Comparison of ENCODE assay signal across 12 cellular contexts in genomic region chr11:69321877-69322350, GRCh38. TPM values are rescaled to one million over a fixed set of nuclear protein-coding genes. Genes with fewer than 3 reads are reported as not detected.
DNase-seq lines count a peak whose midpoint lies in the region; ATAC-seq and TF ChIP-seq lines count a peak whose summit lies in the region.
"Had no signal": no experiment of that assay in that cellular context is flagged by ENCODE, and none has a peak within 500 bp of the region (broad histone marks: within the 10 kb centered on the region; RNA-seq: fewer than 3 reads in every experiment).

No MANE protein-coding gene starts in this region.

- H3K9ac ChIP-seq in SK-N-SH (peak overlapping the region; percentile 84), fibroblast of lung (ENCODE audit: insufficient read depth, low read length) (peak overlapping the region; percentile 52)
- H3K9ac ChIP-seq: BLaER1 had no signal

- peak overlapping the region in 1 of 2 experiments; percentile 99; a peak in 2 of 4 replicates for H3K27ac ChIP-seq in SK-N-SH (ENCODE audit: low read depth in 2 of 2, low read length in 1 of 2)
- H3K27ac ChIP-seq in fibroblast of lung (ENCODE audit: insufficient read depth, low read length) = peak overlapping the region; percentile 99
- H3K27ac ChIP-seq: BLaER1, hepatocyte had no signal

- ATAC-seq in activated CD4-positive, CD25-positive, alpha-beta regulatory T cell treated with anti-CD3 and anti-CD28 coated beads, Interleukin-2, amount 50 U/mL, for 24 hours = no peak

- peaks cover 36% of the 10 kb centered on the region for H3F3A ChIP-seq in SK-N-SH (replicated peaks; ENCODE audit: insufficient read depth)

- TF ChIP-seq EP300 in SK-N-SH (IDR thresholded peaks at IDR 0.05; ENCODE audit: borderline replicate concordance in 1 of 2, low read depth in 1 of 2, low read length in 1 of 2) = peak in 1 of 2 experiments; percentile 97; a peak in 2 of 4 replicates

- H3K27me3 ChIP-seq in SK-N-SH (ENCODE audit: insufficient read depth) (no peaks in the 10 kb centered on the region), fibroblast of lung (ENCODE audit: control insufficient read depth, insufficient read depth, low read length) (no peaks in the 10 kb centered on the region)
- H3K27me3 ChIP-seq: BLaER1, hepatocyte had no signal

- H3K4me1 ChIP-seq in SK-N-SH (ENCODE audit: control insufficient read depth in 1 of 2, insufficient read depth in 2 of 2, low read depth in 1 of 2, low read length in 1 of 2) = peaks cover 0 to 54% of the 10 kb centered on the region in 2 experiments; a peak in 2 of 4 replicates
- peaks cover 27% of the 10 kb centered on the region for H3K4me1 ChIP-seq in fibroblast of lung (ENCODE audit: control insufficient read depth, extremely low read depth, insufficient read depth, low read length)
- H3K4me1 ChIP-seq: BLaER1 had no signal

- peak overlapping the region; percentile 61 for H3K4me2 ChIP-seq in SK-N-SH
- peak overlapping the region; percentile 61 for H3K4me2 ChIP-seq in fibroblast of lung (ENCODE audit: extremely low read depth, insufficient read depth, low read length)
- H3K4me2 ChIP-seq: BLaER1, hepatocyte had no signal

- no peaks in the 10 kb centered on the region for H3K36me3 ChIP-seq in SK-N-SH (replicated peaks in 1 of 2; ENCODE audit: control insufficient read depth in 1 of 2, insufficient read depth in 2 of 2, low read length in 1 of 2)
- H3K36me3 ChIP-seq in fibroblast of lung (ENCODE audit: control insufficient read depth, insufficient read depth, low read length) = peaks cover 3% of the 10 kb centered on the region
- H3K36me3 ChIP-seq: BLaER1 had no signal

- H3K79me2 ChIP-seq in SK-N-SH (ENCODE audit: insufficient read depth) (peaks cover 48% of the 10 kb centered on the region; the same call in 1 of the 2 replicates), fibroblast of lung (ENCODE audit: control insufficient read depth, insufficient read depth, low read length) (peaks cover 38% of the 10 kb centered on the region)
- H3K79me2 ChIP-seq: hepatocyte had no signal

- H3K9me3 ChIP-seq in SK-N-SH = no peaks in the 10 kb centered on the region
- H3K9me3 ChIP-seq in fibroblast of lung (ENCODE audit: control insufficient read depth, insufficient read depth, low read depth, low read length) = no peaks in the 10 kb centered on the region

- H3K4me3 ChIP-seq in SK-N-SH (ENCODE audit: low read depth in 2 of 2, low read length in 1 of 2) (peak overlapping the region in 1 of 2 experiments; percentile 29; a peak in 1 of 4 replicates), fibroblast of lung (replicated peaks in 1 of 4; ENCODE audit: control extremely low read depth in 1 of 4, insufficient read depth in 1 of 4, low read depth in 3 of 4, low read length in 4 of 4) (no peak overlapping the region)
- H3K4me3 ChIP-seq: BLaER1, hepatocyte had no signal

- CTCF ChIA-PET in SK-N-SH (lab: Yijun Ruan, JAX) = no interaction called here

- WGBS in SK-N-SH (ENCODE audit: low lambda C conversion rate) = 8% methylated on average over 5 of the region's 5 CpGs

- no peak overlapping the region for H2AFZ ChIP-seq in SK-N-SH (ENCODE audit: low read depth)
- no peak overlapping the region for H2AFZ ChIP-seq in fibroblast of lung (ENCODE audit: low read length)
- H2AFZ ChIP-seq: hepatocyte had no signal

- no peaks in the 10 kb centered on the region for H3K9me2 ChIP-seq in SK-N-SH

- no peak for TF ChIP-seq CTCF in SK-N-SH (IDR thresholded peaks at IDR 0.05)
- TF ChIP-seq CTCF in fibroblast of lung (conservative IDR thresholded peaks at IDR 0.05 in 1 of 2, IDR thresholded peaks at IDR 0.05 in 1 of 2; ENCODE audit: low read depth in 1 of 2, low read length in 2 of 2) = no peak

- no peak for TF ChIP-seq RAD21 in SK-N-SH (IDR thresholded peaks at IDR 0.05; ENCODE audit: low read length)

- POLR2A ChIA-PET in SK-N-SH (lab: Yijun Ruan, JAX) = no interaction called here

- H4K20me1 ChIP-seq in SK-N-SH (ENCODE audit: insufficient read depth) = no peaks in the 10 kb centered on the region
- H4K20me1 ChIP-seq in fibroblast of lung (ENCODE audit: control insufficient read depth, extremely low read depth, insufficient read depth, low read length) = no peaks in the 10 kb centered on the region
- H4K20me1 ChIP-seq: BLaER1 had no signal

- DNase-seq in activated effector memory CD4-positive, alpha-beta T cell treated with anti-CD3 and anti-CD28 coated beads, Interleukin-2, amount 50 U/mL, for 16 hours = peak; percentile 44
- DNase-seq in activated effector memory CD4-positive, alpha-beta T cell treated with Interleukin-2 at 50 U/mL for 16 hours = no peak
- DNase-seq in SK-N-SH (no peak), fibroblast of lung (ENCODE audit: low read depth in 2 of 2) (peak; percentile 67 to 98), stromal cell of bone marrow (ENCODE audit: low read depth) (peak; percentile 99), NCI-H2029 treated with DMSO at 0.1 percent for 48 hours (lab: John Stamatoyannopoulos, UW) (no peak)
- DNase-seq in activated CD4-positive, alpha-beta T cell treated with anti-CD3 and anti-CD28 coated beads for 1 hour = no peak
- DNase-seq: KG1, NCI-H510A treated with DMSO at 0.1 percent for 48 hours had no signal

TF ChIP-seq in SK-N-SH, 30 proteins besides CTCF, POLR2A, EP300 and RAD21 (continues in another document):
- no peak for TF ChIP-seq GATA2 (CRISPR knock-in tag; IDR thresholded peaks at IDR 0.05)
- TF ChIP-seq YY1 (IDR thresholded peaks at IDR 0.05; ENCODE audit: low read depth) = peak; percentile 53; the same call in 1 of the 2 replicates
- peak; percentile 81 for TF ChIP-seq NFIC (IDR thresholded peaks at IDR 0.05; ENCODE audit: borderline replicate concordance)
- TF ChIP-seq RXRA (IDR thresholded peaks at IDR 0.05; ENCODE audit: borderline replicate concordance, low read depth) = peak; percentile 83; the same call in 1 of the 2 replicates
- TF ChIP-seq, protein P1, sequence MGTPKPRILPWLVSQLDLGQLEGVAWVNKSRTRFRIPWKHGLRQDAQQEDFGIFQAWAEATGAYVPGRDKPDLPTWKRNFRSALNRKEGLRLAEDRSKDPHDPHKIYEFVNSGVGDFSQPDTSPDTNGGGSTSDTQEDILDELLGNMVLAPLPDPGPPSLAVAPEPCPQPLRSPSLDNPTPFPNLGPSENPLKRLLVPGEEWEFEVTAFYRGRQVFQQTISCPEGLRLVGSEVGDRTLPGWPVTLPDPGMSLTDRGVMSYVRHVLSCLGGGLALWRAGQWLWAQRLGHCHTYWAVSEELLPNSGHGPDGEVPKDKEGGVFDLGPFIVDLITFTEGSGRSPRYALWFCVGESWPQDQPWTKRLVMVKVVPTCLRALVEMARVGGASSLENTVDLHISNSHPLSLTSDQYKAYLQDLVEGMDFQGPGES (IDR thresholded peaks at IDR 0.05; ENCODE audit: low read depth, low read length) = no peak
- peak; percentile 77; the same call in 1 of the 2 replicates for TF ChIP-seq ZBTB33 (IDR thresholded peaks at IDR 0.05; ENCODE audit: borderline replicate concordance, low read depth)
- peak; percentile 79 for TF ChIP-seq PBX3 (IDR thresholded peaks at IDR 0.05)
- TF ChIP-seq MEF2A (IDR thresholded peaks at IDR 0.05; ENCODE audit: borderline replicate concordance, low read depth) = peak; percentile 100
- TF ChIP-seq JUND (IDR thresholded peaks at IDR 0.05) = peak; percentile 95

RNA-seq across cellular contexts. Expression of gene MYEOV, which starts 28.0 kb away (rescaled TPM):
- polyA plus RNA-seq in SK-N-SH (2012; rRNA removed) (3.0 and 3.6 TPM in 2 replicates), fibroblast of lung (7.3 and 11.7 TPM in 2 replicates)
- polyA plus RNA-seq in SK-N-SH (2012; cell fraction: cytosol; rRNA removed) = 1.4 and 1.6 TPM in 2 replicates
- polyA plus RNA-seq in SK-N-SH (2012; cell fraction: nucleus; rRNA removed) = 7.8 and 9.9 TPM in 2 replicates
- total RNA-seq in fibroblast of lung = 1.2 TPM in 1 of 2 replicates, not detected in the other
- polyA plus RNA-seq in fibroblast of lung (2012) = 11.8 and 28.9 TPM in 2 replicates
- polyA minus RNA-seq in fibroblast of lung (ENCODE audit: low replicate concordance) = 3.0 and 40.6 TPM in 2 replicates
- total RNA-seq: hepatocyte had no signal
- polyA plus RNA-seq: hepatocyte had no signal

Comparison
In these comparisons a context has a peak if more than half of its experiments do, and no peak if none do; other contexts are left out.
1. DNase-seq: peak in activated effector memory CD4-positive, alpha-beta T cell treated with anti-CD3 and anti-CD28 coated beads, Interleukin-2, amount 50 U/mL, for 16 hours (single experiment), fibroblast of lung (2 of 2) and stromal cell of bone marrow (single experiment); none in activated effector memory CD4-positive, alpha-beta T cell treated with Interleukin-2 at 50 U/mL for 16 hours (single experiment), SK-N-SH (single experiment), NCI-H2029 treated with DMSO at 0.1 percent for 48 hours (single experiment) and activated CD4-positive, alpha-beta T cell treated with anti-CD3 and anti-CD28 coated beads for 1 hour (single experiment).